17 cellular contexts compared by ENCODE assay signal in genomic region chr6:37393530-37393929, GRCh38.
"Had no signal": no experiment of that assay in that cellular context is flagged by ENCODE, and none has a peak within 500 bp of the region (broad histone marks: within the 10 kb centered on the region; RNA-seq: fewer than 3 reads in every experiment).

No MANE protein-coding gene starts in this region.

- H3K9me3 Mint-ChIP-seq: naive thymus-derived CD8-positive, alpha-beta T cell; nephron progenitor cell; stimulated activated naive B cell treated with anti-CD40 and anti-IgM and Interleukin-4, amounts not matched to agents 10 μg/mL and 1 μg/mL and 100 μg/mL, for 72 hours; stimulated activated naive CD8-positive, alpha-beta T cell treated with anti-CD3 and anti-CD28 coated beads, Interleukin-15, Interleukin-2, amounts not matched to agents 100 ng/mL and 50 ng/mL, for 24 hours had no signal

- DNase-seq: dorsolateral prefrontal cortex; effector CD4-positive, alpha-beta T cell; left ventricle myocardium inferior; lower lobe of right lung; naive thymus-derived CD8-positive, alpha-beta T cell; nephron progenitor cell; nucleus accumbens; psoas muscle; right cardiac atrium; stimulated activated CD4-positive, alpha-beta T cell treated with anti-CD3 and anti-CD28 coated beads, Interleukin-15, amount 100 ng/mL, for 24 hours; stimulated activated CD4-positive, alpha-beta T cell treated with anti-CD3 and anti-CD28 coated beads, Interleukin-2, amount 100 ng/mL, for 48 hours; stimulated activated naive B cell treated with anti-CD40 and anti-IgM and Interleukin-4, amounts not matched to agents 10 μg/mL and 1 μg/mL and 100 μg/mL, for 72 hours; upper lobe of left lung had no signal

- H3K4me1 Mint-ChIP-seq: naive thymus-derived CD8-positive, alpha-beta T cell; nephron progenitor cell; stimulated activated naive B cell treated with anti-CD40 and anti-IgM and Interleukin-4, amounts not matched to agents 10 μg/mL and 1 μg/mL and 100 μg/mL, for 72 hours had no signal

- H3K4me3 ChIP-seq: dorsolateral prefrontal cortex, left ventricle myocardium inferior, lower lobe of right lung, psoas muscle, skin epidermis, thoracic aorta, tibial nerve, upper lobe of left lung had no signal

- ATAC-seq: lower lobe of right lung; naive thymus-derived CD8-positive, alpha-beta T cell; right cardiac atrium; stimulated activated naive B cell treated with anti-CD40 and anti-IgM and Interleukin-4, amounts not matched to agents 10 μg/mL and 1 μg/mL and 100 μg/mL, for 72 hours had no signal

- H3K27me3 ChIP-seq: dorsolateral prefrontal cortex, tibial nerve, upper lobe of left lung had no signal

- H3K27me3 Mint-ChIP-seq: stimulated activated naive B cell treated with anti-CD40 and anti-IgM and Interleukin-4, amounts not matched to agents 10 μg/mL and 1 μg/mL and 100 μg/mL, for 72 hours; stimulated activated naive CD8-positive, alpha-beta T cell treated with anti-CD3 and anti-CD28 coated beads, Interleukin-15, Interleukin-2, amounts not matched to agents 100 ng/mL and 50 ng/mL, for 24 hours had no signal

- H3K9me3 ChIP-seq: left ventricle myocardium inferior, lower lobe of right lung, psoas muscle, thoracic aorta, tibial nerve, upper lobe of left lung had no signal

- H3K4me1 ChIP-seq: left ventricle myocardium inferior, lower lobe of right lung, psoas muscle, tibial nerve, upper lobe of left lung had no signal

- H3K27ac ChIP-seq: dorsolateral prefrontal cortex, left ventricle myocardium inferior, lower lobe of right lung, psoas muscle, skin epidermis, thoracic aorta, tibial nerve, upper lobe of left lung had no signal

- H3K4me3 Mint-ChIP-seq: naive thymus-derived CD8-positive, alpha-beta T cell; nephron progenitor cell; stimulated activated naive B cell treated with anti-CD40 and anti-IgM and Interleukin-4, amounts not matched to agents 10 μg/mL and 1 μg/mL and 100 μg/mL, for 72 hours; stimulated activated naive CD8-positive, alpha-beta T cell treated with anti-CD3 and anti-CD28 coated beads, Interleukin-15, Interleukin-2, amounts not matched to agents 100 ng/mL and 50 ng/mL, for 24 hours had no signal

- H3K27ac Mint-ChIP-seq: nephron progenitor cell; stimulated activated naive B cell treated with anti-CD40 and anti-IgM and Interleukin-4, amounts not matched to agents 10 μg/mL and 1 μg/mL and 100 μg/mL, for 72 hours; stimulated activated naive CD8-positive, alpha-beta T cell treated with anti-CD3 and anti-CD28 coated beads, Interleukin-15, Interleukin-2, amounts not matched to agents 100 ng/mL and 50 ng/mL, for 24 hours had no signal
